29 cellular contexts compared by ENCODE assay signal in the genomic region with DNA sequence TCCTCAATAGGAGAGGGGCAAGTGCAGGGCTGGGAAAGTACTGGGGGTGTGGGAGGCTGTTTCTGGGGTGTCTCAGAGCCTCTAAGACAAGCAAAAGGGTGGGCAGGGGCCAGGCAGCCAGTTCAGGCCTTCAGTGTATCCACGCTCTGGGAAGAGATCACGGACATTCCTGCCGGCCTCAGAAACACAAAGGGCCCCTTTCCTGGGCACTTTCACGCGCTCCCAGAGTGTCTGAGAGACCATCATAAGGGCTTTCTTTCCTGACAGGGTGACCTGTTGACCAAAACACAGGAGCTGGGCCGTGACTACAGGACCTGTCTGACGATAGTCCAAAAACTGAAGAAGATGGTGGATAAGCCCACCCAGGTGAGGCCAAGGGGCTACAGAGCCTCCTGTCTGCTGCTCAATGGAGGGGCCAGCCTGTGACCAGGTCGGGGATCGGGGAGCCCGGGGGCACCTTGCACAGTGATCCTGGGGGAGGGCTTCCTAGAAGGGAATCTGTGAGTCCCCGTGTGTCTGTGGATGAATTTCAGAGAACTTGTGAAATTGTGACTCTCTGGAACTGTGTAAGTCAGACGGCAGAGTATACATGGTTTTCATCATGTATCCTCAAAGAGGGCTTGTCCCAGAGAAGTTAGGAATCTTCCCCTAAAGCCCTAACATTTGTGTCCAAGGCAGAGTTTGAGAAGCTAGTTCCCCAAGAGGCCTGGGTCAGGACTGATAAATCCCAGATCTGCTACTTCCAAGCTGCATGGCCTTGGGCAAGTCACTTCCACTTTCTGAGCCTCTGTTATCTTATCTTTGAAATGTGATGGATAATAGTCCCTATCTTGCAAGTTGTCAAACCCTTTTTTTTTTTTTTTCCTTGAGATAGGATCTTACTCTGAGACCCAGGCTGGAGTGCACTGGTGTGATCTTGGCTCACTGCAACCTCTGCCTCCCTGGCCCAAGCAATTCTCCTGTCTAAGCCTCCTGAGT. TPM values are rescaled to one million over a fixed set of nuclear protein-coding genes. Genes with fewer than 3 reads are reported as not detected.
DNase-seq lines count a peak whose midpoint lies in the region; ATAC-seq, FAIRE-seq and TF ChIP-seq lines count a peak whose summit lies in the region.
"Had no signal": no experiment of that assay in that cellular context is flagged by ENCODE, and none has a peak within 500 bp of the region (broad histone marks: within the 10 kb centered on the region; RNA-seq: fewer than 3 reads in every experiment).

No MANE protein-coding gene starts in this region.

- DNase-seq in activated CD8-positive, alpha-beta memory T cell treated with anti-CD3 and anti-CD28 coated beads for 24 hours: peak; percentile 38
- DNase-seq in activated CD8-positive, alpha-beta memory T cell treated with anti-CD3 and anti-CD28 coated beads, Interleukin-2, amount 50 U/mL, for 4 hours: no peak
- DNase-seq in IMR-90 (no peak), K562 (ENCODE audit: extremely low read depth in 1 of 4, low spot score in 3 of 4) (no peak), neuronal stem cell (ENCODE audit: low spot score) (no peak), vagina (ENCODE audit: extremely low spot score in 2 of 2) (no peak), cerebellar nuclear complex (lab: John Stamatoyannopoulos, UW) (no peak)
- DNase-seq: cortex of kidney; HFFc6; kidney glomerular epithelial cell; NCI-H1105 treated with DMSO at 0.1 percent for 48 hours; Peyer's patch; right cardiac atrium; SJCRH30; stimulated activated CD4-positive, alpha-beta T cell treated with anti-CD3 and anti-CD28 coated beads, Interleukin-4, amount 100 ng/mL, for 4 hours; T-helper 17 cell had no signal

- no peak overlapping the region for H2BK120ac ChIP-seq in IMR-90 (ENCODE audit: low read depth, low read length)
- H2BK120ac ChIP-seq in neuronal stem cell (ENCODE audit: low read depth, low read length): no peak overlapping the region

- no peak overlapping the region for H3K9ac ChIP-seq in IMR-90 (ENCODE audit: low read depth, low read length)
- no peak overlapping the region for H3K9ac ChIP-seq in K562 (ENCODE audit: insufficient read depth in 1 of 2, low read depth in 2 of 2, low read length in 2 of 2)
- no peak overlapping the region for H3K9ac ChIP-seq in neuronal stem cell (ENCODE audit: low read depth, low read length, poor library complexity)
- H3K9ac ChIP-seq: BLaER1 had no signal

- H3K27me3 ChIP-seq in IMR-90 (ENCODE audit: control insufficient read depth, insufficient read depth, low read length) (peaks cover 6% of the 10 kb centered on the region; the same call in 1 of the 2 replicates), K562 (ENCODE audit: control insufficient read depth in 2 of 2, insufficient read depth in 2 of 2, low read length in 2 of 2) (peaks cover 7 to 12% of the 10 kb centered on the region in 2 experiments; a peak in 3 of 5 replicates), neuronal stem cell (ENCODE audit: control insufficient read depth in 3 of 3, insufficient read depth in 3 of 3, low read depth in 1 of 3, low read length in 3 of 3) (peaks cover 0 to 27% (median 0%) of the 10 kb centered on the region in 3 experiments), vagina (no peaks in the 10 kb centered on the region)
- H3K27me3 ChIP-seq: BLaER1, breast epithelium, Peyer's patch, upper lobe of left lung had no signal

- TF ChIP-seq RAD21 in IMR-90 (IDR thresholded peaks at IDR 0.05; ENCODE audit: low read length): no peak
- no peak for TF ChIP-seq RAD21 in K562 (CRISPR knock-in tag; conservative IDR thresholded peaks at IDR 0.05 in 1 of 2, IDR thresholded peaks at IDR 0.05 in 1 of 2)

- H2BK15ac ChIP-seq in IMR-90 (ENCODE audit: low read depth, low read length): no peak overlapping the region
- no peak overlapping the region for H2BK15ac ChIP-seq in neuronal stem cell (ENCODE audit: low read length)

- no peak overlapping the region for H4K8ac ChIP-seq in IMR-90 (ENCODE audit: low read depth in 2 of 2, low read length in 2 of 2)
- H4K8ac ChIP-seq in neuronal stem cell (ENCODE audit: low read depth, low read length): no peak overlapping the region

- CTCF ChIA-PET in IMR-90 (lab: Yijun Ruan, JAX) (interaction anchor here (0.6 kb wide), 1 partner anchor 47 kb away, joined by 3 read pairs; no protein-coding TSS in a partner anchor), K562 (lab: Yijun Ruan, JAX; ENCODE audit: low intra/inter-chr PET ratio) (no interaction called here)

- H3K14ac ChIP-seq in IMR-90 (replicated peaks; ENCODE audit: low read depth, low read length): no peak overlapping the region
- no peak overlapping the region for H3K14ac ChIP-seq in neuronal stem cell (ENCODE audit: low read length)

- H2AK5ac ChIP-seq in IMR-90 (ENCODE audit: low read depth, low read length) (peak overlapping the region; percentile 10; the same call in 1 of the 2 replicates), neuronal stem cell (ENCODE audit: low read depth, low read length) (peak overlapping the region; percentile 35)

- H3K36me3 ChIP-seq in IMR-90 (ENCODE audit: control insufficient read depth, insufficient read depth, low read length) (no peaks in the 10 kb centered on the region), K562 (ENCODE audit: control insufficient read depth, insufficient read depth, low read length) (no peaks in the 10 kb centered on the region), neuronal stem cell (replicated peaks in 1 of 2; ENCODE audit: control insufficient read depth in 2 of 2, insufficient read depth in 2 of 2, low read length in 2 of 2) (no peaks in the 10 kb centered on the region), vagina (no peaks in the 10 kb centered on the region)
- H3K36me3 ChIP-seq: BLaER1, breast epithelium, Peyer's patch, SJCRH30, upper lobe of left lung had no signal

- ATAC-seq in IMR-90 (ENCODE audit: low read depth): no peak
- ATAC-seq in K562: no peak
- no peak for ATAC-seq in HG03175 (IDR thresholded peaks at IDR 0.05; ENCODE audit: unreplicated experiment)
- ATAC-seq: right cardiac atrium, T-helper 17 cell, WTC11 had no signal

- no peak overlapping the region; the same call in 1 of the 2 replicates for H3K4ac ChIP-seq in IMR-90 (ENCODE audit: low read depth, low read length)
- no peak overlapping the region for H3K4ac ChIP-seq in neuronal stem cell (ENCODE audit: low read length)

- TF ChIP-seq CTCF in IMR-90 (conservative IDR thresholded peaks at IDR 0.05; ENCODE audit: low read depth, low read length) (no peak), K562 (IDR thresholded peaks at IDR 0.05 in 2 of 3, conservative IDR thresholded peaks at IDR 0.05 in 1 of 3; ENCODE audit: insufficient read depth in 2 of 3, low read depth in 1 of 3, low read length in 3 of 3) (no peak), vagina (IDR thresholded peaks at IDR 0.05) (no peak)

- no peak overlapping the region for H2BK20ac ChIP-seq in IMR-90 (ENCODE audit: low read depth, low read length)

- BruUV-seq in IMR-90 (replicated peaks; lab: Mats Ljungman, UMichigan) (no TSS peak), K562 (replicated peaks; lab: Mats Ljungman, UMichigan) (no TSS peak)

- dilution Hi-C loops in IMR-90 (cut with HindIII; ENCODE audit: low sequenced_read_pairs, unreplicated experiment): no loop called here

- H2BK12ac ChIP-seq in neuronal stem cell (ENCODE audit: low read length): no peak overlapping the region

- H3K9me1 ChIP-seq in IMR-90 (ENCODE audit: insufficient read depth, low read length) (peaks cover 6% of the 10 kb centered on the region; the same call in 1 of the 2 replicates), K562 (ENCODE audit: control insufficient read depth, insufficient read depth, low read length) (no peaks in the 10 kb centered on the region)

- H3K18ac ChIP-seq in IMR-90 (ENCODE audit: low read depth, low read length) (no peak overlapping the region), neuronal stem cell (ENCODE audit: low read length) (peak overlapping the region; percentile 27)

- H4K20me1 ChIP-seq in IMR-90 (ENCODE audit: insufficient read depth, low read length): no peaks in the 10 kb centered on the region
- H4K20me1 ChIP-seq in K562 (replicated peaks; ENCODE audit: control insufficient read depth, insufficient read depth, low read length): no peaks in the 10 kb centered on the region
- H4K20me1 ChIP-seq: BLaER1 had no signal

- peak; percentile 32 for FAIRE-seq in K562 (lab: Jason Lieb, UNC)
- FAIRE-seq: endometrium had no signal

- WGBS in IMR-90 (ENCODE audit: extremely low coverage in 2 of 2, insufficient read length in 1 of 2), 2 experiments: 83% methylated on average over 7 of the region's 12 CpGs; no CpG with 5 or more reads in 1 of the 2 experiments
- WGBS in K562 (ENCODE audit: insufficient coverage, low coverage, missing lambda C conversion rate): 20% methylated on average over 11 of the region's 12 CpGs
- no CpG with 5 or more reads among the region's 12 CpGs for WGBS in neuronal stem cell (ENCODE audit: extremely low coverage in 2 of 2, insufficient read length in 2 of 2, insufficient replicate concordance in 1 of 2), 2 donors

- H3K9me3 ChIP-seq in IMR-90 (ENCODE audit: control insufficient read depth, insufficient read depth, low read length): no peaks in the 10 kb centered on the region
- no peaks in the 10 kb centered on the region for H3K9me3 ChIP-seq in K562 (replicated peaks; ENCODE audit: control insufficient read depth, insufficient read depth, low read depth, low read length)
- no peaks in the 10 kb centered on the region for H3K9me3 ChIP-seq in neuronal stem cell (replicated peaks in 1 of 2; ENCODE audit: control insufficient read depth in 2 of 2, insufficient read depth in 1 of 2, low read depth in 1 of 2, low read length in 2 of 2)
- H3K9me3 ChIP-seq in vagina: no peaks in the 10 kb centered on the region
- H3K9me3 ChIP-seq: BLaER1, breast epithelium, Peyer's patch, SJCRH30, upper lobe of left lung had no signal

- H2AFZ ChIP-seq in IMR-90 (replicated peaks; ENCODE audit: low read length, poor library complexity) (no peak overlapping the region), K562 (ENCODE audit: low read depth, low read length) (no peak overlapping the region), neuronal stem cell (ENCODE audit: low read length) (peak overlapping the region; percentile 3)

- H4K91ac ChIP-seq in IMR-90 (ENCODE audit: insufficient read depth, low read depth, low read length) (no peak overlapping the region), neuronal stem cell (ENCODE audit: low read depth, low read length, poor library complexity) (no peak overlapping the region)

- H3K79me1 ChIP-seq in IMR-90 (ENCODE audit: low read depth in 1 of 2, low read length in 2 of 2) (no peaks in the 10 kb centered on the region), neuronal stem cell (ENCODE audit: low read depth, low read length) (no peaks in the 10 kb centered on the region)

- no peak overlapping the region for H3K27ac ChIP-seq in IMR-90 (ENCODE audit: insufficient read depth, low read length)
- no peak overlapping the region for H3K27ac ChIP-seq in K562 (ENCODE audit: extremely low read depth, low read depth, low read length)
- H3K27ac ChIP-seq in neuronal stem cell (replicated peaks; ENCODE audit: low read length): no peak overlapping the region
- no peak overlapping the region for H3K27ac ChIP-seq in vagina
- H3K27ac ChIP-seq: BLaER1, breast epithelium, Peyer's patch, SJCRH30 had no signal

- H2BK5ac ChIP-seq in IMR-90 (ENCODE audit: low read depth, low read length, poor library complexity, severe bottlenecking) (no peak overlapping the region), neuronal stem cell (ENCODE audit: low read length) (no peak overlapping the region)

- POLR2A ChIA-PET in IMR-90 (lab: Charles Lee; ENCODE audit: unreplicated experiment) (no interaction called here), K562 (lab: Yijun Ruan, JAX) (interaction anchor here (0.6 to 1.1 kb wide), 2 partner anchors 9 to 68 kb away, joined by 3 to 4 read pairs; no protein-coding TSS in a partner anchor)

- TF ChIP-seq EP300 in K562 (IDR thresholded peaks at IDR 0.05; ENCODE audit: low read length): no peak

- H3K79me2 ChIP-seq in K562 (ENCODE audit: control insufficient read depth, insufficient read depth, low read length): no peaks in the 10 kb centered on the region

- no peak overlapping the region for H4K5ac ChIP-seq in IMR-90 (ENCODE audit: low read depth, low read length)

- H3K4me1 ChIP-seq in IMR-90 (ENCODE audit: control insufficient read depth, insufficient read depth, low read length) (peaks cover 3% of the 10 kb centered on the region; the same call in 1 of the 2 replicates), K562 (replicated peaks in 1 of 2; ENCODE audit: control insufficient read depth in 2 of 2, insufficient read depth in 2 of 2, low read length in 2 of 2) (peaks cover 0 to 9% of the 10 kb centered on the region in 2 experiments; a peak in 2 of 5 replicates), neuronal stem cell (ENCODE audit: control insufficient read depth in 2 of 2, insufficient read depth in 1 of 2, low read depth in 1 of 2, low read length in 2 of 2) (peaks cover 2% of the 10 kb centered on the region in 2 donors), vagina (no peaks in the 10 kb centered on the region)
- H3K4me1 ChIP-seq: breast epithelium, Peyer's patch, SJCRH30 had no signal

- no peak for TF ChIP-seq POLR2A in IMR-90 (IDR thresholded peaks at IDR 0.05; ENCODE audit: low read depth, low read length)
- TF ChIP-seq POLR2A in K562 (conservative IDR thresholded peaks at IDR 0.05): no peak
- TF ChIP-seq POLR2A in vagina (IDR thresholded peaks at IDR 0.05): no peak

- no peak overlapping the region for H3K56ac ChIP-seq in IMR-90 (ENCODE audit: extremely low read depth, insufficient read depth, low read length)

- H2AK9ac ChIP-seq in IMR-90 (replicated peaks; ENCODE audit: low read depth, low read length, poor library complexity): no peak overlapping the region

- H3K23ac ChIP-seq in IMR-90 (ENCODE audit: low read depth, low read length) (no peak overlapping the region), neuronal stem cell (ENCODE audit: low read depth, low read length, poor library complexity) (no peak overlapping the region)

- intact Hi-C loops in IMR-90 (cut with micrococcal nuclease): no loop called here
- intact Hi-C loops in K562 (cut with micrococcal nuclease): no loop called here
- intact Hi-C loops in vagina (cut with DNase I): no loop called here

- in situ Hi-C loops in IMR-90 (cut with MboI; ENCODE audit: low sequenced_read_pairs) (no loop called here), K562 (cut with MboI) (no loop called here)

- H3K4me2 ChIP-seq in IMR-90 (ENCODE audit: low read depth, low read length): no peak overlapping the region
- H3K4me2 ChIP-seq in K562 (ENCODE audit: insufficient read depth, low read length): no peak overlapping the region
- H3K4me2 ChIP-seq in neuronal stem cell (ENCODE audit: insufficient read depth, low read length, poor library complexity, severe bottlenecking): no peak overlapping the region
- H3K4me2 ChIP-seq: BLaER1 had no signal

- H3K4me3 ChIP-seq in IMR-90 (ENCODE audit: insufficient read depth, low read depth, low read length): no peak overlapping the region
- H3K4me3 ChIP-seq in K562: no peak overlapping the region
- H3K4me3 ChIP-seq in neuronal stem cell (ENCODE audit: low read length in 2 of 2): no peak overlapping the region
- no peak overlapping the region for H3K4me3 ChIP-seq in vagina
- H3K4me3 ChIP-seq: BLaER1, breast epithelium, lung, Peyer's patch, SJCRH30 had no signal

RNA-seq across cellular contexts. Expression of a gene that starts 1.8 kb away (rescaled TPM):
- total RNA-seq in IMR-90 (2012; rRNA removed) (not detected in 2 replicates), K562 (2014; rRNA removed) (not detected in 2 replicates), K562 (2014; rRNA removed; fragmentation: Illumina TruSeq; extraction: Trizol) (not detected in 2 replicates), K562 (2015; rRNA removed; fragmentation: Illumina TruSeq; extraction: Trizol) (not detected in 2 replicates), K562 (2021) (not detected in 2 replicates), vagina (3.2 TPM)
- polyA plus RNA-seq in IMR-90 (2012; rRNA removed) (not detected in 2 replicates), K562 (2011; rRNA removed) (not detected in 2 replicates), K562 (2014; fragmentation: Illumina TruSeq; extraction: Trizol) (not detected in 2 replicates), K562 (2014; fragmentation: Nextera tagmentation; extraction: Ambion mirVana) (not detected), K562 (2014; rRNA removed) (not detected in 2 replicates)
- not detected in 2 replicates for polyA plus RNA-seq in IMR-90 (2012; cell fraction: cytosol; rRNA removed)
- polyA plus RNA-seq in IMR-90 (2012; cell fraction: nucleus; rRNA removed; ENCODE audit: low replicate concordance): 0.13 and 0.24 TPM in 2 replicates
- 0.21 TPM in 1 of 2 replicates, not detected in the other for total RNA-seq in K562 (2011; cell fraction: chromatin; rRNA removed; ENCODE audit: low replicate concordance)
- total RNA-seq in K562 (2011; cell fraction: nucleolus; rRNA removed): not detected in 2 replicates
- 0.99 TPM in 1 of 2 replicates, not detected in the other for total RNA-seq in K562 (2011; cell fraction: nucleoplasm; rRNA removed)
- polyA plus RNA-seq in K562 (2011; cell fraction: cytosol; rRNA removed): 0.03 TPM in 1 of 2 replicates, not detected in the other
- polyA plus RNA-seq in K562 (2011; cell fraction: nucleus; rRNA removed): 0.06 TPM in 1 of 2 replicates, not detected in the other
- 0.37 TPM in 1 of 2 replicates, not detected in the other for polyA plus RNA-seq in K562 (2012)
- polyA minus RNA-seq in K562 (2011; rRNA and poly(A)+ RNA removed): not detected in 2 replicates
- not detected in 2 replicates for polyA minus RNA-seq in K562 (2011; cell fraction: cytosol; rRNA and poly(A)+ RNA removed)
- polyA minus RNA-seq in K562 (2011; cell fraction: nucleus; rRNA and poly(A)+ RNA removed): not detected in 2 replicates
- 0.24 TPM for polyA plus RNA-seq in neuronal stem cell (2013, experiment 1 of 2)
- 0.06 TPM for polyA plus RNA-seq in neuronal stem cell (2013, experiment 2 of 2)
- total RNA-seq: A673, glomerular endothelial cell, HFFc6, NCI-H460, osteocyte, SJCRH30, WTC11 had no signal
- polyA plus RNA-seq: fibroblast of lung had no signal

RNA-seq across cellular contexts. Expression of a gene that starts 28.0 kb away (rescaled TPM):
- total RNA-seq in IMR-90 (2012; rRNA removed) (not detected in 2 replicates), K562 (2014; rRNA removed) (not detected in 2 replicates), K562 (2014; rRNA removed; fragmentation: Illumina TruSeq; extraction: Trizol) (not detected in 2 replicates), K562 (2015; rRNA removed; fragmentation: Illumina TruSeq; extraction: Trizol) (not detected in 2 replicates), K562 (2021) (7.0 and 8.5 TPM in 2 replicates), vagina (not detected)
- polyA plus RNA-seq in IMR-90 (2012; rRNA removed) (not detected in 2 replicates), K562 (2011; rRNA removed) (not detected in 2 replicates), K562 (2014; fragmentation: Illumina TruSeq; extraction: Trizol) (not detected in 2 replicates), K562 (2014; fragmentation: Nextera tagmentation; extraction: Ambion mirVana) (under 1 TPM in 1 of 2 experiments, not detected in 1; 0.03 TPM), K562 (2014; rRNA removed) (not detected in 2 replicates)
- 0.07 TPM in 1 of 2 replicates, not detected in the other for polyA plus RNA-seq in IMR-90 (2012; cell fraction: cytosol; rRNA removed)
- polyA plus RNA-seq in IMR-90 (2012; cell fraction: nucleus; rRNA removed; ENCODE audit: low replicate concordance): not detected in 2 replicates
- not detected in 2 replicates for total RNA-seq in K562 (2011; cell fraction: chromatin; rRNA removed; ENCODE audit: low replicate concordance)
- total RNA-seq in K562 (2011; cell fraction: nucleolus; rRNA removed): not detected in 2 replicates
- total RNA-seq in K562 (2011; cell fraction: nucleoplasm; rRNA removed): not detected in 2 replicates
- polyA plus RNA-seq in K562 (2011; cell fraction: cytosol; rRNA removed): not detected in 2 replicates
- not detected in 2 replicates for polyA plus RNA-seq in K562 (2011; cell fraction: nucleus; rRNA removed)
- not detected in 2 replicates for polyA plus RNA-seq in K562 (2012)
- polyA minus RNA-seq in K562 (2011; rRNA and poly(A)+ RNA removed): not detected in 2 replicates
- not detected in 2 replicates for polyA minus RNA-seq in K562 (2011; cell fraction: cytosol; rRNA and poly(A)+ RNA removed)
- not detected in 2 replicates for polyA minus RNA-seq in K562 (2011; cell fraction: nucleus; rRNA and poly(A)+ RNA removed)
- not detected for polyA plus RNA-seq in neuronal stem cell (2013, experiment 1 of 2)
- not detected for polyA plus RNA-seq in neuronal stem cell (2013, experiment 2 of 2)
- total RNA-seq: A673; activated T-helper 2 cell treated with anti-CD3 and anti-CD28 coated beads, Interferon-gamma antibody, Interleukin-2, Interleukin-4, amounts not matched to agents 10 μg/mL and 5 μg/mL and 100 μg/mL, durations not matched to agents 14 hours and 24 hours and 36 hours; fibroblast of lung; glomerular endothelial cell; HFFc6; NCI-H460; osteocyte; SJCRH30; T-helper 17 cell had no signal
- polyA plus RNA-seq: fibroblast of lung, right cardiac atrium had no signal

RNA-seq across cellular contexts. Expression of a gene that starts 57.8 kb away (rescaled TPM):
- total RNA-seq in IMR-90 (2012; rRNA removed) (7.8 and 7.9 TPM in 2 replicates), K562 (2014; rRNA removed) (not detected in 2 replicates), K562 (2014; rRNA removed; fragmentation: Illumina TruSeq; extraction: Trizol) (not detected in 2 replicates), K562 (2015; rRNA removed; fragmentation: Illumina TruSeq; extraction: Trizol) (not detected in 2 replicates), K562 (2021) (not detected in 2 replicates), vagina (66.5 TPM)
- polyA plus RNA-seq in IMR-90 (2012; rRNA removed) (9.0 and 11.2 TPM in 2 replicates), K562 (2011; rRNA removed) (not detected in 2 replicates), K562 (2014; fragmentation: Illumina TruSeq; extraction: Trizol) (not detected in 2 replicates), K562 (2014; fragmentation: Nextera tagmentation; extraction: Ambion mirVana) (not detected), K562 (2014; rRNA removed) (not detected in 2 replicates)
- 6.2 and 7.6 TPM in 2 replicates for polyA plus RNA-seq in IMR-90 (2012; cell fraction: cytosol; rRNA removed)
- 5.0 and 13.0 TPM in 2 replicates for polyA plus RNA-seq in IMR-90 (2012; cell fraction: nucleus; rRNA removed; ENCODE audit: low replicate concordance)
- total RNA-seq in K562 (2011; cell fraction: chromatin; rRNA removed; ENCODE audit: low replicate concordance): not detected in 2 replicates
- total RNA-seq in K562 (2011; cell fraction: nucleolus; rRNA removed): not detected in 2 replicates
- total RNA-seq in K562 (2011; cell fraction: nucleoplasm; rRNA removed): not detected in 2 replicates
- polyA plus RNA-seq in K562 (2011; cell fraction: cytosol; rRNA removed): not detected in 2 replicates
- polyA plus RNA-seq in K562 (2011; cell fraction: nucleus; rRNA removed): not detected in 2 replicates
- not detected in 2 replicates for polyA plus RNA-seq in K562 (2012)
- polyA minus RNA-seq in K562 (2011; rRNA and poly(A)+ RNA removed): not detected in 2 replicates
- polyA minus RNA-seq in K562 (2011; cell fraction: cytosol; rRNA and poly(A)+ RNA removed): not detected in 2 replicates
- polyA minus RNA-seq in K562 (2011; cell fraction: nucleus; rRNA and poly(A)+ RNA removed): not detected in 2 replicates
- 1.8 TPM for polyA plus RNA-seq in neuronal stem cell (2013, experiment 1 of 2)
- polyA plus RNA-seq in neuronal stem cell (2013, experiment 2 of 2): 1.6 TPM
- total RNA-seq: T-helper 17 cell had no signal
